1 cellular context compared by ENCODE assay signal in the genomic region with DNA sequence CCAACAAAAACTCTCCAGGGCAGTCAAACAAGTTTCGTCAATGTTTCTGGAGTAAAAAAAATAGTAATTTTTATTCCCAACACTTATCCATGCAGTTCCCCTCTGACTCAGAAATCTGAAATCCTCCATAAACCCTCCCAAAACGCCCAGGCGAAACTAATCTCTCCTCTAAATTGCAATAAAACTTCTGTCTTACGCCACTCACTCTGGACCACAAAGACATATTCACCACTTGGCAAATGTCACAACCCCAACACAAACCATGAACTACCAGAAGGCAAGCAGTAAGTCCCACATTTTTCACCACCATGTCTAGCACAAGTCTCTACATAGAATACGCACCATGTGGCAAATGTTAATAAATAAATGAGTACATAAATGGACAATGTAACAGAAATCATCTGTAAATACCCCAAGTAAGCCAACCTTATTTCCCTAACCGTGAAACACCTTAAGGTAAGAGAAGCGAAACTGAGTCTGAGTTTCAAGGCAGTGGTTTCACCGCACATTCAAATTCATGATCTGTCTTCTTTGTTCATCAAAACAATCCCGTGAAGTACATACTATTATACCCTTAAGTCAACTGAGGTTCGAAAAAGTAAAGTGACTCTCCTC.
TF ChIP-seq lines count a peak whose summit lies in the region.

No MANE protein-coding gene starts in this region.

TF ChIP-seq in IMR-90, 13 proteins besides CTCF, POLR2A, EP300 and RAD21 (continued from another document):
- TF ChIP-seq NFE2L2 (IDR thresholded peaks at IDR 0.05; ENCODE audit: low read depth, low read length) (no peak), RCOR1 (IDR thresholded peaks at IDR 0.05; ENCODE audit: insufficient replicate concordance, low read length) (no peak), RFX5 (IDR thresholded peaks at IDR 0.05; ENCODE audit: low read depth, low read length) (no peak), USF2 (IDR thresholded peaks at IDR 0.05; ENCODE audit: low read depth, low read length) (no peak)
- TF ChIP-seq, protein P1, sequence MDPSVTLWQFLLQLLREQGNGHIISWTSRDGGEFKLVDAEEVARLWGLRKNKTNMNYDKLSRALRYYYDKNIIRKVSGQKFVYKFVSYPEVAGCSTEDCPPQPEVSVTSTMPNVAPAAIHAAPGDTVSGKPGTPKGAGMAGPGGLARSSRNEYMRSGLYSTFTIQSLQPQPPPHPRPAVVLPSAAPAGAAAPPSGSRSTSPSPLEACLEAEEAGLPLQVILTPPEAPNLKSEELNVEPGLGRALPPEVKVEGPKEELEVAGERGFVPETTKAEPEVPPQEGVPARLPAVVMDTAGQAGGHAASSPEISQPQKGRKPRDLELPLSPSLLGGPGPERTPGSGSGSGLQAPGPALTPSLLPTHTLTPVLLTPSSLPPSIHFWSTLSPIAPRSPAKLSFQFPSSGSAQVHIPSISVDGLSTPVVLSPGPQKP (IDR thresholded peaks at IDR 0.05; ENCODE audit: borderline replicate concordance, low read depth, low read length) = no peak
